Comparison of ENCODE assay signal across 8 cellular contexts in genomic region chr2:73981081-73981968, GRCh38. TPM values are rescaled to one million over a fixed set of nuclear protein-coding genes. Genes with fewer than 3 reads are reported as not detected.
DNase-seq lines count a peak whose midpoint lies in the region; ATAC-seq and TF ChIP-seq lines count a peak whose summit lies in the region.

No MANE protein-coding gene starts in this region.

- no peaks in the 10 kb centered on the region for H3K9me3 Mint-ChIP-seq in CD4-positive, alpha-beta T cell
- no peaks in the 10 kb centered on the region for H3K9me3 Mint-ChIP-seq in activated naive CD8-positive, alpha-beta T cell treated with anti-CD3 and anti-CD28 coated beads for 36 hours

- in situ Hi-C loops in G401 (cut with HindIII; ENCODE audit: low sequenced_read_pairs), result no loop called here

- no peak for ATAC-seq in CD4-positive, alpha-beta T cell (ENCODE audit: poor library complexity)
- no peak for ATAC-seq in HG03342 (IDR thresholded peaks at IDR 0.05; ENCODE audit: unreplicated experiment)

- TF ChIP-seq CTCF in CD4-positive, alpha-beta T cell (IDR thresholded peaks at IDR 0.05), result no peak

- intact Hi-C loops in CD4-positive, alpha-beta T cell (cut with DNase I, micrococcal nuclease), result loop anchor here (10.0 kb wide), 1 partner anchor 157 kb away; the partner anchor contains the start of gene STAMBP (in 2 of the 2)

- peak overlapping the region; percentile 74 for H3K4me3 Mint-ChIP-seq in CD4-positive, alpha-beta T cell
- H3K4me3 Mint-ChIP-seq in activated naive CD8-positive, alpha-beta T cell treated with anti-CD3 and anti-CD28 coated beads for 36 hours, result peak overlapping the region; percentile 79

- POLR2A ChIA-PET in CD4-positive, alpha-beta T cell (lab: Charles Lee), result interaction anchor here (1.2 to 3.2 kb wide), 3 partner anchors 10 to 54 kb away, joined by 3 to 23 read pairs (median 15); partner anchors contain the start of gene DGUOK

- DNase-seq in CD4-positive, alpha-beta T cell, result peak in 1 of 10 experiments; percentile 5
- peak; percentile 42 for DNase-seq in NCI-H526 treated with DMSO at 0.1 percent for 48 hours (lab: John Stamatoyannopoulos, UW)
- DNase-seq in activated naive CD8-positive, alpha-beta T cell treated with anti-CD3 and anti-CD28 coated beads for 36 hours, result peak; percentile 66
- peak; percentile 75 for DNase-seq in stimulated activated CD8-positive, alpha-beta memory T cell treated with anti-CD3 and anti-CD28 coated beads, Interleukin-4, amount 100 ng/mL, for 48 hours
- no peak for DNase-seq in G401 (ENCODE audit: low spot score)

- no peaks in the 10 kb centered on the region for H3K27me3 Mint-ChIP-seq in CD4-positive, alpha-beta T cell
- no peaks in the 10 kb centered on the region for H3K27me3 Mint-ChIP-seq in activated naive CD8-positive, alpha-beta T cell treated with anti-CD3 and anti-CD28 coated beads for 36 hours

- H3K27ac Mint-ChIP-seq in CD4-positive, alpha-beta T cell, result peak overlapping the region; percentile 69
- H3K27ac Mint-ChIP-seq in activated naive CD8-positive, alpha-beta T cell treated with anti-CD3 and anti-CD28 coated beads for 36 hours, result peak overlapping the region; percentile 42

- H3K27ac ChIP-seq in CD4-positive, alpha-beta T cell (ENCODE audit: low read depth, low read length), result no peak overlapping the region

- peak overlapping the region; percentile 40 for H3K4me3 ChIP-seq in iPS-18c (ENCODE audit: insufficient read depth, low read depth, low read length)

- peaks cover 75% of the 10 kb centered on the region for H3K4me1 Mint-ChIP-seq in CD4-positive, alpha-beta T cell (ENCODE audit: low read depth)
- H3K4me1 Mint-ChIP-seq in activated naive CD8-positive, alpha-beta T cell treated with anti-CD3 and anti-CD28 coated beads for 36 hours, result peaks cover 68% of the 10 kb centered on the region

- H3K36me3 Mint-ChIP-seq in CD4-positive, alpha-beta T cell (ENCODE audit: low read depth), result no peaks in the 10 kb centered on the region
- H3K36me3 Mint-ChIP-seq in activated naive CD8-positive, alpha-beta T cell treated with anti-CD3 and anti-CD28 coated beads for 36 hours, result peaks cover 13% of the 10 kb centered on the region

- CTCF ChIA-PET in CD4-positive, alpha-beta T cell (lab: Charles Lee), result no interaction called here

- peak; percentile 64 for TF ChIP-seq POLR2A in GM19099 (IDR thresholded peaks at IDR 0.05; ENCODE audit: extremely low read depth, insufficient read length, low read depth)

- no peaks in the 10 kb centered on the region for H3K27me3 ChIP-seq in CD4-positive, alpha-beta T cell (ENCODE audit: control insufficient read depth, insufficient read depth, low read length)

- H3K9me3 ChIP-seq in CD4-positive, alpha-beta T cell (ENCODE audit: control insufficient read depth, low read length), result no peaks in the 10 kb centered on the region
- H3K9me3 ChIP-seq in iPS-18c (ENCODE audit: control insufficient read depth, insufficient read depth, low read length), result no peaks in the 10 kb centered on the region

RNA-seq across cellular contexts. Expression of gene TET3, which starts 3.4 kb away (rescaled TPM):
- total RNA-seq in CD4-positive, alpha-beta T cell, result 10 to 100 TPM; 22.2 to 24.1 TPM
- total RNA-seq in activated naive CD8-positive, alpha-beta T cell treated with anti-CD3 and anti-CD28 coated beads for 36 hours, result 10 to 100 TPM; 14.8 TPM
- total RNA-seq in G401 (2014; rRNA removed; shearing (Covaris generic)), result 2.0 and 3.7 TPM in 2 replicates

RNA-seq across cellular contexts. Expression of gene DGUOK, which starts 54.6 kb away (rescaled TPM):
- total RNA-seq in CD4-positive, alpha-beta T cell, result 10 to 100 TPM; 30.5 to 32.0 TPM
- total RNA-seq in activated naive CD8-positive, alpha-beta T cell treated with anti-CD3 and anti-CD28 coated beads for 36 hours, result 10 to 100 TPM; 96.8 to 97.1 TPM
- total RNA-seq in G401 (2014; rRNA removed; shearing (Covaris generic)), result 57.2 and 68.9 TPM in 2 replicates
